9 cellular contexts compared by ENCODE assay signal in genomic region chr2:209579236-209579749, GRCh38.
DNase-seq lines count a peak whose midpoint lies in the region; ATAC-seq, FAIRE-seq and TF ChIP-seq lines count a peak whose summit lies in the region.
"Had no signal": no experiment of that assay in that cellular context is flagged by ENCODE, and none has a peak within 500 bp of the region (broad histone marks: within the 10 kb centered on the region; RNA-seq: fewer than 3 reads in every experiment).

No MANE protein-coding gene starts in this region.

- no peak overlapping the region for H3K4me3 ChIP-seq in HepG2 (replicated peaks in 1 of 3; ENCODE audit: insufficient read depth in 1 of 3, low read depth in 2 of 3, low read length in 3 of 3)
- peak overlapping the region; percentile 14 for H3K4me3 ChIP-seq in urinary bladder (ENCODE audit: low read depth, low read length)

- TF ChIP-seq EP300 in HepG2 (IDR thresholded peaks at IDR 0.05; ENCODE audit: low read depth in 2 of 2, low read length in 2 of 2) (no peak), HepG2 (CRISPR knock-in tag; IDR thresholded peaks at IDR 0.05; ENCODE audit: borderline replicate concordance) (no peak)

- H3K4me1 ChIP-seq in HepG2 (ENCODE audit: insufficient read depth, low read length) (no peaks in the 10 kb centered on the region), urinary bladder (ENCODE audit: insufficient read depth) (no peaks in the 10 kb centered on the region)

- TF ChIP-seq CTCF in HepG2 (CRISPR knock-in tag; IDR thresholded peaks at IDR 0.05) = no peak

- CTCF ChIA-PET in HepG2 (lab: Yijun Ruan, JAX; ENCODE audit: low intra/inter-chr PET ratio, low total read pairs) = interaction anchor here (1.9 kb wide), 1 partner anchor 154 kb away, joined by 3 read pairs; no protein-coding TSS in a partner anchor

- H3K27ac ChIP-seq in angular gyrus (ENCODE audit: low read depth, low read length) = peak overlapping the region; percentile 66
- H3K27ac ChIP-seq in HepG2 (ENCODE audit: extremely low read length, insufficient read depth, low read length) = no peak overlapping the region
- no peak overlapping the region for H3K27ac ChIP-seq in urinary bladder (ENCODE audit: low read depth)

- DNase-seq in C1 segment of cervical spinal cord (lab: John Stamatoyannopoulos, UW) (peak in 12 of 14 donors; percentile 7 to 89 (median 40)), NCI-H1105 (lab: John Stamatoyannopoulos, UW) (peak; percentile 68), HepG2 (ENCODE audit: low spot score) (no peak), T1000 (lab: John Stamatoyannopoulos, UW) (no peak), GOT3 (lab: John Stamatoyannopoulos, UW) (no peak)
- no peak for DNase-seq in central memory CD4-positive, alpha-beta T cell

- H3K9me3 ChIP-seq in HepG2 (ENCODE audit: low read length) = no peaks in the 10 kb centered on the region

- H2AFZ ChIP-seq in HepG2 (ENCODE audit: low read length) = no peak overlapping the region

- no peaks in the 10 kb centered on the region for H3K27me3 ChIP-seq in HepG2 (ENCODE audit: control insufficient read depth in 1 of 2, insufficient read depth in 2 of 2, low read length in 2 of 2)

- WGBS in HepG2 (ENCODE audit: low lambda C conversion rate) = 12% methylated on average over 17 of the region's 17 CpGs
- 22% methylated on average over 17 of the region's 17 CpGs for WGBS in urinary bladder

- POLR2A ChIA-PET in HepG2 (lab: Yijun Ruan, JAX) = no interaction called here

- intact Hi-C loops in HepG2 (cut with micrococcal nuclease; ENCODE audit: unreplicated experiment) = no loop called here

- no peak for FAIRE-seq in HepG2 (lab: Jason Lieb, UNC)
- FAIRE-seq: colon had no signal

- H4K20me1 ChIP-seq in HepG2 (ENCODE audit: insufficient read depth, low read length) = no peaks in the 10 kb centered on the region

- H3K4me2 ChIP-seq in HepG2 (ENCODE audit: low read depth, low read length) = no peak overlapping the region

- no peak overlapping the region for H3K9ac ChIP-seq in HepG2 (ENCODE audit: insufficient read depth, low read depth, low read length)

- TF ChIP-seq RAD21 in HepG2 (CRISPR knock-in tag; IDR thresholded peaks at IDR 0.05) = no peak

- H3K79me2 ChIP-seq in HepG2 (ENCODE audit: insufficient read depth, low read length) = no peaks in the 10 kb centered on the region

- peak; percentile 54; the same call in 2 of the 3 replicates for ATAC-seq in HepG2

- no peak for TF ChIP-seq POLR2A in HepG2 (IDR thresholded peaks at IDR 0.05; ENCODE audit: insufficient read depth in 1 of 2, low read depth in 2 of 2, low read length in 2 of 2)

- no TSS peak for BruUV-seq in HepG2 (replicated peaks; lab: Mats Ljungman, UMichigan)

- in situ Hi-C loops in HepG2 (cut with HindIII; ENCODE audit: extremely low pct_ligation_motif_present, low pct_unique_long_range_greater_than_20kb) = no loop called here

- H3K36me3 ChIP-seq in HepG2 (replicated peaks in 1 of 2; ENCODE audit: control insufficient read depth in 1 of 2, insufficient read depth in 2 of 2, low read length in 2 of 2) = no peaks in the 10 kb centered on the region
- H3K36me3 ChIP-seq in urinary bladder (ENCODE audit: insufficient read depth) = no peaks in the 10 kb centered on the region

TF ChIP-seq in HepG2, 621 proteins besides CTCF, POLR2A, EP300 and RAD21:
- no peak for TF ChIP-seq ZNF296 (CRISPR knock-in tag; conservative IDR thresholded peaks at IDR 0.05)
- no peak for TF ChIP-seq HBP1 (CRISPR knock-in tag; IDR thresholded peaks at IDR 0.05; ENCODE audit: low read depth)
- TF ChIP-seq ZNF337 (CRISPR knock-in tag; IDR thresholded peaks at IDR 0.05; ENCODE audit: borderline replicate concordance, low read depth) = no peak
- TF ChIP-seq ZBTB21 (CRISPR knock-in tag; IDR thresholded peaks at IDR 0.05) = no peak
- no peak for TF ChIP-seq SMARCC2 (IDR thresholded peaks at IDR 0.05)
- TF ChIP-seq THRA (CRISPR knock-in tag; IDR thresholded peaks at IDR 0.05; ENCODE audit: borderline replicate concordance) = no peak
- no peak for TF ChIP-seq MBD4 (IDR thresholded peaks at IDR 0.05; ENCODE audit: borderline replicate concordance, low read length)
- TF ChIP-seq E2F2 (CRISPR knock-in tag; IDR thresholded peaks at IDR 0.05; ENCODE audit: borderline replicate concordance) = no peak
- TF ChIP-seq E2F5 (CRISPR knock-in tag; conservative IDR thresholded peaks at IDR 0.05) = no peak
- TF ChIP-seq MIER2 (CRISPR knock-in tag; IDR thresholded peaks at IDR 0.05) = no peak
- no peak for TF ChIP-seq KLF6 (CRISPR knock-in tag; IDR thresholded peaks at IDR 0.05)
- no peak for TF ChIP-seq GMEB2 (CRISPR knock-in tag; IDR thresholded peaks at IDR 0.05; ENCODE audit: low read depth)
TF ChIP-seq in HepG2: peak in this region for 0.

Comparison
In these comparisons a context has a peak if more than half of its experiments do, and no peak if none do; other contexts are left out.
1. DNase-seq: peak in C1 segment of cervical spinal cord (12 of 14) and NCI-H1105 (single experiment); none in HepG2 (single experiment), T1000 (single experiment), central memory CD4-positive, alpha-beta T cell (single experiment) and GOT3 (single experiment).